8 cellular contexts compared by ENCODE assay signal in genomic region chr16:79600636-79601091, GRCh38. TPM values are rescaled to one million over a fixed set of nuclear protein-coding genes. Genes with fewer than 3 reads are reported as not detected.
DNase-seq lines count a peak whose midpoint lies in the region; ATAC-seq and TF ChIP-seq lines count a peak whose summit lies in the region.

MAF (minus strand) TSS chr16:79600737; CDS start chr16:79599902, 835 bp downstream.

- no peak within 1 kb of the TSS for H2AFZ ChIP-seq in PC-3 (ENCODE audit: low read length)

- H3K27me3 ChIP-seq in PC-3 (ENCODE audit: low read length) (peaks cover 67% of the 10 kb centered on the region), esophagus (ENCODE audit: control insufficient read depth in 1 of 2, insufficient read depth in 2 of 2, low read length in 2 of 2) (no peaks in the 10 kb centered on the region), mononuclear cell (ENCODE audit: insufficient read depth, low read length) (peaks cover 41% of the 10 kb centered on the region)

- no peak within 1 kb of the TSS for H3K27ac ChIP-seq in PC-3 (ENCODE audit: low read length)
- H3K27ac ChIP-seq in esophagus (ENCODE audit: low read depth in 2 of 2, low read length in 1 of 2), result peak within 1 kb of the TSS; percentile 94 to 96

- DNase-seq in COLO829 (ENCODE audit: low spot score) (peak; percentile 87), PC-3 (peak; percentile 16), activated T-helper 1 cell treated with Interleukin-2 at 50 U/mL for 16 hours (ENCODE audit: low read depth) (peak; percentile 81), NCI-H1930 (lab: John Stamatoyannopoulos, UW) (no peak)
- DNase-seq in stimulated activated CD8-positive, alpha-beta memory T cell treated with anti-CD3 and anti-CD28 coated beads, Interleukin-15, amount 100 ng/mL, for 24 hours (ENCODE audit: low read depth), result peak; percentile 51

- intact Hi-C loops in PC-3 (cut with micrococcal nuclease), result loop anchor here (5.0 to 10.0 kb wide), 2 partner anchors 1476 to 1923 kb away; no protein-coding TSS in a partner anchor

- H3K9ac ChIP-seq in PC-3 (ENCODE audit: low read length), result no peak within 1 kb of the TSS

- no peaks in the 10 kb centered on the region for H3K9me3 ChIP-seq in PC-3 (ENCODE audit: low read length)
- no peaks in the 10 kb centered on the region for H3K9me3 ChIP-seq in esophagus (ENCODE audit: control insufficient read depth in 2 of 2, insufficient read depth in 1 of 2, low read depth in 1 of 2, low read length in 1 of 2)
- H3K9me3 ChIP-seq in mononuclear cell (ENCODE audit: low read depth, low read length), result no peaks in the 10 kb centered on the region

- peak; percentile 63 for ATAC-seq in HG03442 (IDR thresholded peaks at IDR 0.05; ENCODE audit: unreplicated experiment)
- no peak for ATAC-seq in PC-3

- H3K4me2 ChIP-seq in PC-3 (ENCODE audit: low read length), result peak within 1 kb of the TSS; percentile 57

- CTCF ChIA-PET in PC-3 (lab: Charles Lee), result no interaction called here

- H3F3A ChIP-seq in PC-3 (ENCODE audit: low read length, unreplicated experiment), result no peaks in the 10 kb centered on the region

- H3K9me2 ChIP-seq in PC-3 (replicated peaks; ENCODE audit: low read length), result no peaks in the 10 kb centered on the region

- no TSS peak for BruUV-seq in PC-3 (replicated peaks; lab: Mats Ljungman, UMichigan)

- TF ChIP-seq CTCF in PC-3 (conservative IDR thresholded peaks at IDR 0.05; ENCODE audit: low read depth, low read length), result no peak

- 0 to 1% methylated on average over 26 of the region's 26 CpGs for WGBS in esophagus, 2 donors

- H3K79me2 ChIP-seq in PC-3 (ENCODE audit: low read length), result no peaks in the 10 kb centered on the region

- H3K4me3 ChIP-seq in PC-3 (ENCODE audit: low read length), result peak within 1 kb of the TSS; percentile 37; the same call in 1 of the 2 replicates
- H3K4me3 ChIP-seq in esophagus (ENCODE audit: low read depth in 1 of 2, low read length in 2 of 2), result peak within 1 kb of the TSS; percentile 93 to 98
- H3K4me3 ChIP-seq in mononuclear cell (ENCODE audit: low read length), result peak within 1 kb of the TSS; percentile 59

- H4K20me1 ChIP-seq in PC-3 (ENCODE audit: low read length), result no peaks in the 10 kb centered on the region

- H3K4me1 ChIP-seq in PC-3 (ENCODE audit: insufficient read depth, low read length), result no peaks in the 10 kb centered on the region
- H3K4me1 ChIP-seq in esophagus (ENCODE audit: control insufficient read depth in 2 of 2, insufficient read depth in 2 of 2, low read length in 1 of 2), result peaks cover 0 to 2% of the 10 kb centered on the region in 2 donors
- peaks cover 20% of the 10 kb centered on the region for H3K4me1 ChIP-seq in mononuclear cell (ENCODE audit: insufficient read depth, low read length)

- H3K36me3 ChIP-seq in PC-3 (ENCODE audit: low read depth, low read length), result no peaks in the 10 kb centered on the region
- H3K36me3 ChIP-seq in esophagus (ENCODE audit: control insufficient read depth in 2 of 2, insufficient read depth in 2 of 2, low read length in 1 of 2), result peaks cover 2 to 4% of the 10 kb centered on the region in 2 donors

- POLR2A ChIA-PET in PC-3 (lab: Charles Lee; ENCODE audit: unreplicated experiment), result no interaction called here

RNA-seq across cellular contexts. Expression of gene MAF, which starts in this region (rescaled TPM):
- total RNA-seq in PC-3 (2014; rRNA removed), result not detected in 2 replicates
- polyA plus RNA-seq in esophagus, result 10 to 100 TPM; 11.0 to 12.2 TPM
- total RNA-seq in mononuclear cell, result 9.1 TPM

Comparison
In these comparisons a context has a peak if more than half of its experiments do, and no peak if none do; other contexts are left out.
1. RNA of gene MAF (total RNA-seq): 9.1 TPM in mononuclear cell (single experiment); not detected in PC-3; every median in the first group is over 10 times any median in the second.
2. Peak in DNase-seq, H3K4me3 ChIP-seq and H3K4me2 ChIP-seq in PC-3; RNA of the gene not detected or under 1 TPM.
3. DNase-seq: peak in COLO829 (single experiment), activated T-helper 1 cell treated with Interleukin-2 at 50 U/mL for 16 hours (single experiment) and stimulated activated CD8-positive, alpha-beta memory T cell treated with anti-CD3 and anti-CD28 coated beads, Interleukin-15, amount 100 ng/mL, for 24 hours (single experiment); none in NCI-H1930 (0 of 2).
4. H3K4me3 ChIP-seq: peak in every context shown above with its lines; median percentile 96 in esophagus; 59 in mononuclear cell; 37 in PC-3.